ENCODE assay signal across 8 cellular contexts in the genomic region with DNA sequence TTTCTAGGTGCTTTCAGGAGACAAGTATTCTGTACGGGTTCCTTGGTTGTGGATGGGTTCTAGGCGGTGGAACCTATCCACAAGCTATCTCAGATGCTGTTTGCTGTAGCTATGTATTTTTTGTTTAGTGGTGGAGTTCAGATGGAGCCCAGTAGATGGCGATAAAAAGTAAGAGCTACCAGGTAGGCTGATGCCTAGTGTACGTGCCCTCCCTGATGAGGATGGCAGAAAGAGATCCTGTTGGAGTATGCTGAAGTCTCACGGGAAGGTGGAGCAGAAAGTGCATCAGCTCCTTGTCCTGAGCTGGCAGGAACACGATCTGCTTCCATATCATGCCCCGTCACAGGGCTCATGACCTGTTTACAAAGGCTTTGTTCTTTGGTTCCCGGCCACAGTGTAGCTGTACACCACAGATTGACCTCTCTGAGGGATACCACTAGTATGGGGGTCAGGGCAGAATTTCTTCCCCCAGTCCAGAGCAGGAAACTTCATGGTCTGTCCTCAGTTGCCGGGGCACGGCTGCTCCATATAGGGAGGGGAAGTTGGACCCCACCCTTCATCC. TPM values are rescaled to one million over a fixed set of nuclear protein-coding genes. Genes with fewer than 3 reads are reported as not detected.
A peak's percentile ranks its signal among the peaks of the same experiment; 100 is the strongest.
DNase-seq lines count a peak whose midpoint lies in the region; ATAC-seq and TF ChIP-seq lines count a peak whose summit lies in the region.

No MANE protein-coding gene starts in this region.

- H3K9me3 ChIP-seq in MM.1S (replicated peaks; ENCODE audit: insufficient read depth, low read length) (no peaks in the 10 kb centered on the region), RWPE2 (ENCODE audit: severe bottlenecking) (no peaks in the 10 kb centered on the region)

- no peak overlapping the region for H3K27ac ChIP-seq in C4-2B
- no peak overlapping the region for H3K27ac ChIP-seq in MM.1S (ENCODE audit: low read length)
- H3K27ac ChIP-seq in RWPE2 (ENCODE audit: poor library complexity, severe bottlenecking): no peak overlapping the region

- no peaks in the 10 kb centered on the region for H3K79me2 ChIP-seq in MM.1S (ENCODE audit: low read length)

- peak overlapping the region; percentile 14; the same call in 1 of the 2 replicates for H3K4me2 ChIP-seq in MM.1S (ENCODE audit: low read depth, low read length)

- H2AFZ ChIP-seq in MM.1S (ENCODE audit: low read length): peak overlapping the region; percentile 41; the same call in 1 of the 2 replicates

- peaks cover 12% of the 10 kb centered on the region for H3K4me1 ChIP-seq in MM.1S (ENCODE audit: low read length)
- no peaks in the 10 kb centered on the region for H3K4me1 ChIP-seq in RWPE2 (ENCODE audit: insufficient read depth, poor library complexity, severe bottlenecking)

- no peaks in the 10 kb centered on the region for H3K9me2 ChIP-seq in MM.1S (replicated peaks; ENCODE audit: insufficient read depth, low read length)

- TF ChIP-seq POLR2A in lower leg skin (IDR thresholded peaks at IDR 0.05): no peak

- H3K27me3 ChIP-seq in MM.1S (replicated peaks; ENCODE audit: insufficient read depth, low read length) (no peaks in the 10 kb centered on the region), RWPE2 (ENCODE audit: insufficient read depth, poor library complexity, severe bottlenecking) (peaks cover 19% of the 10 kb centered on the region)

- no peak overlapping the region for H3K4me3 ChIP-seq in MM.1S (ENCODE audit: low read length)
- no peak overlapping the region for H3K4me3 ChIP-seq in RWPE2 (ENCODE audit: severe bottlenecking)
- no peak overlapping the region for H3K4me3 ChIP-seq in epithelial cell of esophagus (ENCODE audit: low read length)
- no peak overlapping the region for H3K4me3 ChIP-seq in lower leg skin (ENCODE audit: low read depth, poor library complexity, severe bottlenecking)

- H3F3A ChIP-seq in MM.1S (ENCODE audit: insufficient read depth, low read length): peaks cover 8% of the 10 kb centered on the region

- no peaks in the 10 kb centered on the region for H4K20me1 ChIP-seq in MM.1S (ENCODE audit: insufficient read depth, low read length)

- intact Hi-C loops in lower leg skin (cut with DNase I; ENCODE audit: low total_unique reads): no loop called here

- no peak overlapping the region for H3K9ac ChIP-seq in MM.1S (ENCODE audit: low read length)

- DNase-seq in MM.1S (peak; percentile 67), RWPE2 (ENCODE audit: low spot score) (no peak), epithelial cell of esophagus (ENCODE audit: low read depth) (peak; percentile 73), mucosa of gallbladder (ENCODE audit: low spot score) (peak; percentile 28), lower leg skin (ENCODE audit: low spot score in 2 of 2) (no peak)

- H3K36me3 ChIP-seq in MM.1S (replicated peaks; ENCODE audit: insufficient read depth, low read length): no peaks in the 10 kb centered on the region
- H3K36me3 ChIP-seq in RWPE2 (ENCODE audit: low read depth): no peaks in the 10 kb centered on the region

- peak; percentile 90 for TF ChIP-seq CTCF in C4-2B (conservative IDR thresholded peaks at IDR 0.05)
- peak; percentile 79 for TF ChIP-seq CTCF in MM.1S (IDR thresholded peaks at IDR 0.05; ENCODE audit: low read length)
- TF ChIP-seq CTCF in RWPE2 (IDR thresholded peaks at IDR 0.05; ENCODE audit: poor library complexity, severe bottlenecking): peak; percentile 94
- TF ChIP-seq CTCF in epithelial cell of esophagus (IDR thresholded peaks at IDR 0.05; ENCODE audit: insufficient read depth, low read depth, low read length, missing control alignments): peak; percentile 82
- TF ChIP-seq CTCF in lower leg skin (IDR thresholded peaks at IDR 0.05): no peak

- WGBS in lower leg skin, 2 donors: 18 to 24% methylated on average over 10 of the region's 10 CpGs

- ATAC-seq in GM18499 (IDR thresholded peaks at IDR 0.05; ENCODE audit: insufficient read depth, unreplicated experiment) (peak; percentile 89), HG02678 (IDR thresholded peaks at IDR 0.05; ENCODE audit: unreplicated experiment) (peak; percentile 98), RWPE2 (ENCODE audit: low read depth) (peak; percentile 97)

RNA-seq across cellular contexts. Expression of a gene that starts 12.6 kb away (rescaled TPM):
- total RNA-seq in mucosa of gallbladder: not detected
- 10 to 100 TPM in 1 of 4 donors, 1 to 10 TPM in 3; 3.1 to 38.2 (median 7.7) TPM for total RNA-seq in lower leg skin

Comparison
In these comparisons a context has a peak if more than half of its experiments do, and no peak if none do; other contexts are left out.
1. CTCF ChIP-seq: peak in C4-2B (single experiment), MM.1S (single experiment), RWPE2 (single experiment) and epithelial cell of esophagus (single experiment); none in lower leg skin (0 of 3).
2. DNase-seq: peak in MM.1S (single experiment), epithelial cell of esophagus (single experiment) and mucosa of gallbladder (single experiment); none in RWPE2 (single experiment) and lower leg skin (0 of 2).
3. Peak in every context shown above with its lines, with median percentiles within 50 percentile points of each other: ATAC-seq.